In genomic region chr21:34934350-34934749, GRCh38 we compare ENCODE assay signal across 18 cellular contexts.
DNase-seq lines count a peak whose midpoint lies in the region; ATAC-seq and TF ChIP-seq lines count a peak whose summit lies in the region.
"Had no signal": no experiment of that assay in that cellular context is flagged by ENCODE, and none has a peak within 500 bp of the region (broad histone marks: within the 10 kb centered on the region; RNA-seq: fewer than 3 reads in every experiment).

No MANE protein-coding gene starts in this region.

- H3K4me1 Mint-ChIP-seq in activated CD4-positive, alpha-beta T cell treated with anti-CD3 and anti-CD28 coated beads, Interleukin-2, amount 10 ng/mL, durations not matched to agents 24 days and 14 days = peaks cover 70% of the 10 kb centered on the region
- peaks cover 87% of the 10 kb centered on the region for H3K4me1 Mint-ChIP-seq in activated naive CD8-positive, alpha-beta T cell (ENCODE audit: low read depth)
- peaks cover 65 to 80% of the 10 kb centered on the region in 2 donors for H3K4me1 Mint-ChIP-seq in natural killer cell

- H3K9me2 ChIP-seq in Loucy (replicated peaks; ENCODE audit: low read depth, low read length) = no peaks in the 10 kb centered on the region

- peaks cover 82% of the 10 kb centered on the region for H3K4me1 ChIP-seq in Loucy (ENCODE audit: insufficient read depth, low read length, poor library complexity, severe bottlenecking)

- no peak overlapping the region for H2AFZ ChIP-seq in Loucy (ENCODE audit: low read length)

- ATAC-seq in natural killer cell (no peak), GM19455 (IDR thresholded peaks at IDR 0.05; ENCODE audit: unreplicated experiment) (no peak), GM21526 (IDR thresholded peaks at IDR 0.05; ENCODE audit: low FRiP score, unreplicated experiment) (no peak)
- ATAC-seq: A549 had no signal

- H3K4me2 ChIP-seq in Loucy (ENCODE audit: low read depth, low read length, poor library complexity, severe bottlenecking) = peak overlapping the region; percentile 70
- H3K4me2 ChIP-seq: A549 had no signal

- peak overlapping the region; percentile 85 for H3K27ac Mint-ChIP-seq in activated CD4-positive, alpha-beta T cell treated with anti-CD3 and anti-CD28 coated beads, Interleukin-2, amount 10 ng/mL, durations not matched to agents 24 days and 14 days
- H3K27ac Mint-ChIP-seq in activated naive CD8-positive, alpha-beta T cell = peak overlapping the region; percentile 98
- peak overlapping the region; percentile 93 for H3K27ac Mint-ChIP-seq in natural killer cell
- H3K27ac Mint-ChIP-seq: mesothelial cell of epicardium had no signal

- peak overlapping the region; percentile 42 for H3K9ac ChIP-seq in Loucy (ENCODE audit: low read depth, low read length, poor library complexity, severe bottlenecking)

- no peaks in the 10 kb centered on the region for H3K27me3 ChIP-seq in Loucy (ENCODE audit: insufficient read depth, low read length, poor library complexity, severe bottlenecking)

- H3K36me3 ChIP-seq in Loucy (ENCODE audit: insufficient read depth, low read length) = peaks cover 19% of the 10 kb centered on the region; the same call in 1 of the 2 replicates

- no peak for TF ChIP-seq CTCF in Loucy (conservative IDR thresholded peaks at IDR 0.05; ENCODE audit: low read length)
- no peak for TF ChIP-seq CTCF in natural killer cell (IDR thresholded peaks at IDR 0.05)

- peaks cover 3% of the 10 kb centered on the region for H3K9me3 Mint-ChIP-seq in activated CD4-positive, alpha-beta T cell treated with anti-CD3 and anti-CD28 coated beads, Interleukin-2, amount 10 ng/mL, durations not matched to agents 24 days and 14 days
- H3K9me3 Mint-ChIP-seq in activated naive CD8-positive, alpha-beta T cell (ENCODE audit: low read depth) = no peaks in the 10 kb centered on the region
- H3K9me3 Mint-ChIP-seq in natural killer cell = no peaks in the 10 kb centered on the region
- H3K9me3 Mint-ChIP-seq: mesothelial cell of epicardium had no signal

- no peaks in the 10 kb centered on the region for H3K27me3 Mint-ChIP-seq in activated CD4-positive, alpha-beta T cell treated with anti-CD3 and anti-CD28 coated beads, Interleukin-2, amount 10 ng/mL, durations not matched to agents 24 days and 14 days
- H3K27me3 Mint-ChIP-seq in activated naive CD8-positive, alpha-beta T cell = no peaks in the 10 kb centered on the region
- no peaks in the 10 kb centered on the region for H3K27me3 Mint-ChIP-seq in natural killer cell (ENCODE audit: low read depth in 2 of 2)

- peaks cover 64% of the 10 kb centered on the region for H4K20me1 ChIP-seq in Loucy (ENCODE audit: insufficient read depth, low read length, poor library complexity, severe bottlenecking)

- H3K36me3 Mint-ChIP-seq in activated CD4-positive, alpha-beta T cell treated with anti-CD3 and anti-CD28 coated beads, Interleukin-2, amount 10 ng/mL, durations not matched to agents 24 days and 14 days (ENCODE audit: low read depth) = peaks cover 5% of the 10 kb centered on the region
- peaks cover 4% of the 10 kb centered on the region for H3K36me3 Mint-ChIP-seq in activated naive CD8-positive, alpha-beta T cell
- H3K36me3 Mint-ChIP-seq in natural killer cell = no peaks in the 10 kb centered on the region
- H3K36me3 Mint-ChIP-seq: mesothelial cell of epicardium had no signal

- peak overlapping the region; percentile 78 for H3K4me3 Mint-ChIP-seq in activated CD4-positive, alpha-beta T cell treated with anti-CD3 and anti-CD28 coated beads, Interleukin-2, amount 10 ng/mL, durations not matched to agents 24 days and 14 days
- H3K4me3 Mint-ChIP-seq in activated naive CD8-positive, alpha-beta T cell = peak overlapping the region; percentile 78
- peak overlapping the region; percentile 78 for H3K4me3 Mint-ChIP-seq in natural killer cell
- H3K4me3 Mint-ChIP-seq: mesothelial cell of epicardium had no signal

- DNase-seq in activated CD4-positive, alpha-beta T cell treated with anti-CD3 and anti-CD28 coated beads, Interleukin-2, amount 10 ng/mL, durations not matched to agents 24 days and 14 days = peak; percentile 67
- no peak for DNase-seq in activated CD4-positive, alpha-beta T cell treated with anti-CD3 and anti-CD28 coated beads for 4 hours
- no peak for DNase-seq in natural killer cell
- DNase-seq in central memory CD4-positive, alpha-beta T cell = no peak
- DNase-seq: activated CD8-positive, alpha-beta memory T cell treated with anti-CD3 and anti-CD28 coated beads, Interleukin-2, amount 50 U/mL, for 4 hours; amniotic stem cell; caudate nucleus; HCEC 1CT; hypothalamus; NCI-H1694 treated with DMSO at 0.1 percent for 48 hours; NCI-H345; retina had no signal

- H3K4me3 ChIP-seq in Loucy (ENCODE audit: low read length, poor library complexity, severe bottlenecking) = peak overlapping the region; percentile 50
- H3K4me3 ChIP-seq: A549 had no signal

- 0 out of 2 replicates have a peak, but pooled peaks cover 6% of the 10 kb centered on the region for H3F3A ChIP-seq in Loucy (ENCODE audit: low read depth)

- intact Hi-C loops in activated CD4-positive, alpha-beta T cell treated with anti-CD3 and anti-CD28 coated beads, Interleukin-2, amount 10 ng/mL, durations not matched to agents 24 days and 14 days (cut with micrococcal nuclease) = loop anchor here (2.0 to 5.0 kb wide), 3 partner anchors 33 to 52 kb away; no protein-coding TSS in a partner anchor
- intact Hi-C loops in natural killer cell (cut with micrococcal nuclease) = loop anchor here (1.0 to 2.0 kb wide), 5 partner anchors 46 to 115 kb away; partner anchors contain the start of gene RUNX1

- H3K79me2 ChIP-seq in Loucy (ENCODE audit: insufficient read depth, low read length) = peaks cover 92% of the 10 kb centered on the region

- no peaks in the 10 kb centered on the region for H3K9me3 ChIP-seq in Loucy (ENCODE audit: insufficient read depth, low read depth, low read length)
- H3K9me3 ChIP-seq: A549 had no signal
